Comparison of ENCODE assay signal across 31 cellular contexts in genomic region chr13:30634838-30635237, GRCh38.
"Had no signal": no experiment of that assay in that cellular context is flagged by ENCODE, and none has a peak within 500 bp of the region (broad histone marks: within the 10 kb centered on the region; RNA-seq: fewer than 3 reads in every experiment).

No MANE protein-coding gene starts in this region.

- H3K27ac ChIP-seq: breast epithelium, esophagus muscularis mucosa, foreskin keratinocyte, heart right ventricle, left lung, lower lobe of right lung, neutrophil, prostate gland, transverse colon had no signal

- H3K27me3 Mint-ChIP-seq: activated CD4-positive, alpha-beta memory T cell treated with anti-CD3 and anti-CD28 coated beads for 36 hours; activated CD4-positive, alpha-beta T cell treated with anti-CD3 and anti-CD28 coated beads, Interleukin-2, amount 10 ng/mL, durations not matched to agents 24 days and 14 days; activated naive CD8-positive, alpha-beta T cell treated with anti-CD3 and anti-CD28 coated beads, Interleukin-2, amount 10 ng/mL, durations not matched to agents 7 days and 5 days; stimulated activated naive B cell treated with anti-CD40 and anti-IgM and Interleukin-4, amounts not matched to agents 10 μg/mL and 1 μg/mL and 100 μg/mL, for 72 hours had no signal

- H3K4me1 ChIP-seq: breast epithelium, foreskin keratinocyte, prostate gland had no signal

- H3K36me3 ChIP-seq: breast epithelium, prostate gland had no signal

- H3K4me3 Mint-ChIP-seq: activated CD4-positive, alpha-beta memory T cell treated with anti-CD3 and anti-CD28 coated beads for 36 hours; activated CD4-positive, alpha-beta T cell treated with anti-CD3 and anti-CD28 coated beads, Interleukin-2, amount 10 ng/mL, durations not matched to agents 24 days and 14 days; activated naive CD8-positive, alpha-beta T cell treated with anti-CD3 and anti-CD28 coated beads, Interleukin-2, amount 10 ng/mL, durations not matched to agents 7 days and 5 days; nephron had no signal

- FAIRE-seq: astrocyte, colon, small intestine had no signal

- H3K27me3 ChIP-seq: breast epithelium, esophagus muscularis mucosa, foreskin keratinocyte, heart right ventricle, left lung, neutrophil, transverse colon had no signal

- H3K4me3 ChIP-seq: breast epithelium, esophagus muscularis mucosa, heart right ventricle, left lung, lower lobe of right lung, prostate gland, transverse colon had no signal

- H3K9me3 ChIP-seq: breast epithelium, esophagus muscularis mucosa, left lung, lower lobe of right lung, neutrophil, prostate gland, transverse colon had no signal

- ATAC-seq: foreskin keratinocyte; heart right ventricle; left lung; lower lobe of right lung; sciatic nerve; stimulated activated naive B cell treated with anti-CD40 and anti-IgM and Interleukin-4, amounts not matched to agents 10 μg/mL and 1 μg/mL and 100 μg/mL, for 72 hours had no signal

- H3K27ac Mint-ChIP-seq: activated CD4-positive, alpha-beta memory T cell treated with anti-CD3 and anti-CD28 coated beads for 36 hours; activated CD4-positive, alpha-beta T cell treated with anti-CD3 and anti-CD28 coated beads, Interleukin-2, amount 10 ng/mL, durations not matched to agents 24 days and 14 days; activated naive CD8-positive, alpha-beta T cell treated with anti-CD3 and anti-CD28 coated beads, Interleukin-2, amount 10 ng/mL, durations not matched to agents 7 days and 5 days; nephron; stimulated activated naive B cell treated with anti-CD40 and anti-IgM and Interleukin-4, amounts not matched to agents 10 μg/mL and 1 μg/mL and 100 μg/mL, for 72 hours had no signal

- DNase-seq: activated CD4-positive, alpha-beta memory T cell treated with anti-CD3 and anti-CD28 coated beads for 36 hours; activated CD4-positive, alpha-beta T cell treated with anti-CD3 and anti-CD28 coated beads, Interleukin-2, amount 10 ng/mL, durations not matched to agents 24 days and 14 days; activated CD4-positive, CD25-positive, alpha-beta regulatory T cell treated with anti-CD3 and anti-CD28 coated beads, Interleukin-2, amount 50 U/mL, for 72 hours; activated CD8-positive, alpha-beta memory T cell treated with anti-CD3 and anti-CD28 coated beads, Interleukin-2, amount 50 U/mL, for 4 hours; activated naive CD8-positive, alpha-beta T cell treated with anti-CD3 and anti-CD28 coated beads, Interleukin-2, amount 10 ng/mL, durations not matched to agents 7 days and 5 days; activated T-cell treated with anti-CD3 and anti-CD28 coated beads, Interleukin-2, amount 50 U/mL, for 1 hour; amniotic stem cell; central memory CD4-positive, alpha-beta T cell; dermis blood vessel endothelial cell; effector CD4-positive, alpha-beta T cell; heart right ventricle; left lung; lower lobe of right lung; mesenchymal stem cell; retina; small intestine; stimulated activated CD4-positive, alpha-beta T cell treated with anti-CD3 and anti-CD28 coated beads, Interleukin-1b, Interleukin-23, amount 100 ng/mL, for 48 hours; stimulated activated CD4-positive, alpha-beta T cell treated with anti-CD3 and anti-CD28 coated beads, Interleukin-4, amount 100 ng/mL, for 4 hours; stimulated activated CD8-positive, alpha-beta memory T cell treated with anti-CD3 and anti-CD28 coated beads, Interleukin-4, amount 100 ng/mL, for 48 hours; stimulated activated naive B cell treated with anti-CD40 and anti-IgM and Interleukin-4, amounts not matched to agents 10 μg/mL and 1 μg/mL and 100 μg/mL, for 72 hours; T-helper 2 cell; transverse colon had no signal
